8 cellular contexts compared by ENCODE assay signal in genomic region chr5:43068037-43068436, GRCh38. TPM values are rescaled to one million over a fixed set of nuclear protein-coding genes. Genes with fewer than 3 reads are reported as not detected.
DNase-seq lines count a peak whose midpoint lies in the region; ATAC-seq and TF ChIP-seq lines count a peak whose summit lies in the region.

No MANE protein-coding gene starts in this region.

- H3K4me3 Mint-ChIP-seq in T-cell, result peak overlapping the region; percentile 95 to 98 (median 96)

- TF ChIP-seq POLR2A in gastrocnemius medialis (IDR thresholded peaks at IDR 0.05), result no peak

- ATAC-seq in T-cell (replicated peaks in 1 of 4) (no peak), gastrocnemius medialis (no peak), left colon (no peak), HG02885 (IDR thresholded peaks at IDR 0.05; ENCODE audit: poor library complexity, unreplicated experiment) (no peak)

- peaks cover 26% of the 10 kb centered on the region for H3K36me3 Mint-ChIP-seq in T-cell

- no peak for TF ChIP-seq CTCF in GM12875 (IDR thresholded peaks at IDR 0.05; ENCODE audit: borderline replicate concordance, insufficient read depth, low read depth, low read length)
- TF ChIP-seq CTCF in fibroblast of villous mesenchyme (IDR thresholded peaks at IDR 0.05; ENCODE audit: insufficient read depth, low read depth, low read length), result no peak
- no peak for TF ChIP-seq CTCF in gastrocnemius medialis (IDR thresholded peaks at IDR 0.05 in 4 of 5, conservative IDR thresholded peaks at IDR 0.05 in 1 of 5)

- peak overlapping the region; percentile 99 to 100 for H3K27ac Mint-ChIP-seq in T-cell

- peaks cover 51 to 66% (median 53%) of the 10 kb centered on the region in 3 donors for H3K4me1 Mint-ChIP-seq in T-cell

- in situ Hi-C loops in gastrocnemius medialis (cut with MboI; ENCODE audit: low sequenced_read_pairs in 4 of 4), result loop anchor here in 2 of 4 donors (5.0 kb wide), 2 partner anchors 39 to 61 kb away; no protein-coding TSS in a partner anchor

- H3K36me3 ChIP-seq in gastrocnemius medialis, result peaks cover 0 to 18% of the 10 kb centered on the region in 2 donors

- H3K27ac ChIP-seq in gastrocnemius medialis, result peak overlapping the region; percentile 91 to 98 (median 94)

- H3K4me3 ChIP-seq in GM12875 (ENCODE audit: low read depth, low read length), result peak overlapping the region; percentile 87
- peak overlapping the region; percentile 95 for H3K4me3 ChIP-seq in fibroblast of villous mesenchyme (ENCODE audit: low read depth, low read length)
- peak overlapping the region; percentile 84 to 93 (median 87) for H3K4me3 ChIP-seq in gastrocnemius medialis

- intact Hi-C loops in gastrocnemius medialis (cut with DNase I; ENCODE audit: low total_unique reads) (loop anchor here (5.0 to 10.0 kb wide), 3 partner anchors 244 to 1163 kb away; partner anchors contain the start of genes HMGCS1, NNT and RIMOC1), left colon (cut with DNase I, micrococcal nuclease) (no loop called here)

- no peaks in the 10 kb centered on the region for H3K27me3 ChIP-seq in gastrocnemius medialis

- no peaks in the 10 kb centered on the region for H3K27me3 Mint-ChIP-seq in T-cell

- peaks cover 31 to 33% of the 10 kb centered on the region in 2 donors for H3K4me1 ChIP-seq in gastrocnemius medialis

- DNase-seq in T-cell (no peak), fibroblast of villous mesenchyme (ENCODE audit: low read depth) (no peak), gastrocnemius medialis (no peak), hippocampal formation (lab: John Stamatoyannopoulos, UW) (no peak), left colon (no peak)
- no peak for DNase-seq in stimulated activated CD4-positive, alpha-beta T cell treated with anti-CD3 and anti-CD28 coated beads, Interleukin-4, amount 100 ng/mL, for 4 hours

- H3K9me3 Mint-ChIP-seq in T-cell, result no peaks in the 10 kb centered on the region

- CTCF ChIA-PET in T-cell (lab: Charles Lee), result interaction anchor here (0.5 to 1.6 kb wide), 7 partner anchors 27 to 416 kb away, joined by 3 to 7 read pairs (median 3); no protein-coding TSS in a partner anchor

- POLR2A ChIA-PET in T-cell (lab: Charles Lee), result interaction anchor here (0.5 to 2.5 kb wide), 6 partner anchors 35 to 240 kb away, joined by 3 to 8 read pairs (median 6); partner anchors contain the start of gene ZNF131 (in 1 of the 2)

- H3K9me3 ChIP-seq in gastrocnemius medialis, result no peaks in the 10 kb centered on the region

RNA-seq across cellular contexts. Expression of gene ANXA2R, which starts 27.9 kb away (rescaled TPM):
- total RNA-seq in T-cell (10 to 100 TPM; 47.8 to 64.1 (median 53.1) TPM), fibroblast of villous mesenchyme (2.9 and 3.9 TPM in 2 replicates), gastrocnemius medialis (1 to 10 TPM; 1.1 to 3.3 (median 1.4) TPM), left colon (1 to 10 TPM; 1.0 to 1.3 TPM)

RNA-seq across cellular contexts. Expression of gene ZNF131, which starts 52.7 kb away (rescaled TPM):
- total RNA-seq in T-cell (10 to 100 TPM; 62.0 to 71.9 (median 67.5) TPM), fibroblast of villous mesenchyme (37.0 and 41.5 TPM in 2 replicates), gastrocnemius medialis (10 to 100 TPM; 16.4 to 44.6 (median 18.7) TPM), left colon (10 to 100 TPM; 21.4 to 26.7 TPM)
